Comparison of ENCODE assay signal across 4 cellular contexts in genomic region chr10:7836571-7836970, GRCh38.
"Had no signal": no experiment of that assay in that cellular context is flagged by ENCODE, and none has a peak within 500 bp of the region (broad histone marks: within the 10 kb centered on the region; RNA-seq: fewer than 3 reads in every experiment).

No MANE protein-coding gene starts in this region.

- DNase-seq: H9, HCEC 1CT had no signal

- ATAC-seq: GM23338 had no signal

- H3K9me3 Mint-ChIP-seq: GM23338, H9 had no signal

- H3K27ac Mint-ChIP-seq: GM23338, H9, IgD-negative memory B cell had no signal

- H3K27me3 Mint-ChIP-seq: IgD-negative memory B cell had no signal

- H3K4me1 Mint-ChIP-seq: GM23338, H9 had no signal

- H3K4me3 Mint-ChIP-seq: GM23338, H9, IgD-negative memory B cell had no signal

- H3K4me3 ChIP-seq: GM23338 had no signal
